14 cellular contexts compared by ENCODE assay signal in genomic region chrX:66698273-66699204, GRCh38.
DNase-seq lines count a peak whose midpoint lies in the region; ATAC-seq, FAIRE-seq and TF ChIP-seq lines count a peak whose summit lies in the region.
"Had no signal": no experiment of that assay in that cellular context is flagged by ENCODE, and none has a peak within 500 bp of the region (broad histone marks: within the 10 kb centered on the region; RNA-seq: fewer than 3 reads in every experiment).

No MANE protein-coding gene starts in this region.

- peak; percentile 41 for FAIRE-seq in colon (lab: Jason Lieb, UNC)
- FAIRE-seq: A549, G401.6, H1, K562 had no signal

- TF ChIP-seq CTCF in GM12865 (IDR thresholded peaks at IDR 0.05; ENCODE audit: insufficient read depth, low read depth, low read length, missing control alignments) = no peak

- DNase-seq in ELR (ENCODE audit: low read depth) (peak; percentile 0), GM12865 (ENCODE audit: low read depth) (peak; percentile 1), germinal center (ENCODE audit: low spot score) (no peak)
- DNase-seq: BE2C; CD4-positive, alpha-beta memory T cell; DMS79 had no signal

- no peak overlapping the region for H3K4me3 ChIP-seq in GM12865 (ENCODE audit: low read depth, low read length)
- H3K4me3 ChIP-seq: A549, HAP-1, K562 had no signal

- ATAC-seq in HG02610 (IDR thresholded peaks at IDR 0.05; ENCODE audit: unreplicated experiment) (peak; percentile 82), GM21717 (IDR thresholded peaks at IDR 0.05; ENCODE audit: unreplicated experiment) (no peak)
- ATAC-seq: A549, K562 had no signal
